Comparison of ENCODE assay signal across 7 cellular contexts in the genomic region with DNA sequence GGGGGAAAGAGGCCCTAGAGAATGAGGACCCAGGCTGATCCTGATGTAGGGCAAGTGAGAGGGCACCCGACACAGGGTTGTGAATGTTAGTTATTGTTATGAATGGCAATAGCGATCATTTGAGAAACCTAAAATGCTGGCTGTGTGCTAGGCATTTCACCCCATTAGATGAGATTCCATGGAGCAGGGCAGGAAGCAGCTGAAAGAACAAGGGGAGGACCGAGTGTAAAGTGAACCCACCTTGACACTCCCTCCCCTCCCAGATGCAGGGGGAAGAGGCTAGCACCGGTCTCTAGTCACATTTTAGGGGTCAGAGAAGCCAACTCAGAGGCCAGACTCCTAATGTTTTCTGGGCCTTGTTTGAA. TPM values are rescaled to one million over a fixed set of nuclear protein-coding genes. Genes with fewer than 3 reads are reported as not detected.
A peak's percentile ranks its signal among the peaks of the same experiment; 100 is the strongest.
DNase-seq lines count a peak whose midpoint lies in the region; ATAC-seq and TF ChIP-seq lines count a peak whose summit lies in the region.
"Had no signal": no experiment of that assay in that cellular context is flagged by ENCODE, and none has a peak within 500 bp of the region (broad histone marks: within the 10 kb centered on the region; RNA-seq: fewer than 3 reads in every experiment).

No MANE protein-coding gene starts in this region.

- no peak for ATAC-seq in HCT116
- no peak for ATAC-seq in GM19035 (IDR thresholded peaks at IDR 0.05; ENCODE audit: unreplicated experiment)

- H3K36me3 ChIP-seq in HCT116 (ENCODE audit: control insufficient read depth in 1 of 2, insufficient read depth in 2 of 2, low read length in 2 of 2): no peaks in the 10 kb centered on the region
- no peaks in the 10 kb centered on the region for H3K36me3 ChIP-seq in neural progenitor cell

- H3K4me1 Mint-ChIP-seq in neural progenitor cell: peaks cover 20% of the 10 kb centered on the region

- TF ChIP-seq RAD21 in HCT116 (IDR thresholded peaks at IDR 0.05; ENCODE audit: low read depth): no peak

- no peaks in the 10 kb centered on the region for H3K9me3 Mint-ChIP-seq in neural progenitor cell

- H2AFZ ChIP-seq in HCT116 (ENCODE audit: low read depth, low read length, poor library complexity, severe bottlenecking) (peak overlapping the region; percentile 31), neural progenitor cell (replicated peaks) (peak overlapping the region; percentile 94)

- no peak for TF ChIP-seq CTCF in HCT116 (IDR thresholded peaks at IDR 0.05 in 2 of 3, conservative IDR thresholded peaks at IDR 0.05 in 1 of 3; ENCODE audit: borderline replicate concordance in 1 of 3, insufficient read depth in 1 of 3, low read depth in 2 of 3, low read length in 2 of 3)
- TF ChIP-seq CTCF in astrocyte of the cerebellum (IDR thresholded peaks at IDR 0.05; ENCODE audit: low read depth, low read length, missing control alignments): no peak
- TF ChIP-seq CTCF in neural progenitor cell (IDR thresholded peaks at IDR 0.05): no peak

- no TSS peak for BruUV-seq in HCT116 (replicated peaks; lab: Mats Ljungman, UMichigan)

- H3K4me3 ChIP-seq in HCT116 (replicated peaks in 1 of 2; ENCODE audit: low read depth in 1 of 2, low read length in 2 of 2) (peak overlapping the region in 1 of 2 experiments; percentile 80; a peak in 2 of 4 replicates), astrocyte of the cerebellum (ENCODE audit: low read depth, low read length) (peak overlapping the region; percentile 66), neural progenitor cell (peak overlapping the region; percentile 75)

- H4K20me1 ChIP-seq in HCT116 (ENCODE audit: insufficient read depth): no peaks in the 10 kb centered on the region
- H4K20me1 ChIP-seq in neural progenitor cell (ENCODE audit: low read depth): no peaks in the 10 kb centered on the region

- POLR2A ChIA-PET in HCT116 (lab: Charles Lee): interaction anchor here (1.6 kb wide), 1 partner anchor 31 kb away, joined by 4 read pairs; no protein-coding TSS in a partner anchor

- H3K4me2 ChIP-seq in HCT116 (ENCODE audit: low read length) (peak overlapping the region; percentile 97), neural progenitor cell (peak overlapping the region; percentile 97)

- H3K9me3 ChIP-seq in HCT116 (ENCODE audit: control insufficient read depth in 1 of 2, insufficient read depth in 1 of 2, low read depth in 1 of 2, low read length in 2 of 2) (no peaks in the 10 kb centered on the region), neural progenitor cell (ENCODE audit: low read depth) (no peaks in the 10 kb centered on the region)

- peaks cover 44 to 74% of the 10 kb centered on the region in 2 experiments for H3K4me1 ChIP-seq in HCT116 (ENCODE audit: control insufficient read depth in 1 of 2, insufficient read depth in 2 of 2, low read length in 2 of 2)
- H3K4me1 ChIP-seq in neural progenitor cell: peaks cover 10% of the 10 kb centered on the region

- no peaks in the 10 kb centered on the region for H3K9me2 ChIP-seq in HCT116 (ENCODE audit: insufficient read depth)

- intact Hi-C loops in HCT116 (cut with micrococcal nuclease): no loop called here

- H3F3A ChIP-seq in neural progenitor cell (ENCODE audit: low read depth): peaks cover 21% of the 10 kb centered on the region

- H3K4me3 Mint-ChIP-seq in neural progenitor cell: peak overlapping the region; percentile 85

- DNase-seq in HCT116 (ENCODE audit: low read depth, low spot score): no peak
- DNase-seq in astrocyte of the cerebellum (ENCODE audit: low read depth): no peak
- no peak for DNase-seq in neural progenitor cell (ENCODE audit: low spot score)
- no peak for DNase-seq in DMS79 treated with DMSO at 0.1 percent for 48 hours (lab: John Stamatoyannopoulos, UW)
- DNase-seq in globus pallidus (ENCODE audit: low spot score): no peak
- DNase-seq: GOT3 had no signal

- H3K27ac ChIP-seq in HCT116 (ENCODE audit: low read depth, low read length) (no peak overlapping the region), neural progenitor cell (no peak overlapping the region)

- no peak for TF ChIP-seq POLR2A in HCT116 (IDR thresholded peaks at IDR 0.05; ENCODE audit: borderline replicate concordance, extremely low read depth, insufficient read depth, insufficient read length)

- peaks cover 3% of the 10 kb centered on the region for H3K36me3 Mint-ChIP-seq in neural progenitor cell

- CTCF ChIA-PET in HCT116 (lab: Charles Lee): interaction anchor here (1.1 to 1.6 kb wide), 4 partner anchors 17 to 470 kb away, joined by 3 to 4 read pairs (median 3); no protein-coding TSS in a partner anchor

- no peaks in the 10 kb centered on the region for H3K79me2 ChIP-seq in HCT116 (ENCODE audit: insufficient read depth, low read length)
- H3K79me2 ChIP-seq in neural progenitor cell (ENCODE audit: low read depth): no peaks in the 10 kb centered on the region

- H3K9ac ChIP-seq in HCT116 (ENCODE audit: low read length) (peak overlapping the region; percentile 72), neural progenitor cell (no peak overlapping the region)

- H3K27me3 ChIP-seq in HCT116 (ENCODE audit: insufficient read depth, low read length): no peaks in the 10 kb centered on the region
- peaks cover 61% of the 10 kb centered on the region for H3K27me3 ChIP-seq in neural progenitor cell

- RAD21 ChIA-PET in HCT116 (lab: Charles Lee; ENCODE audit: low non-redundant PET in 1 of 2, low total read pairs in 2 of 2, uncharacterized antibody in 2 of 2, unreplicated experiment in 2 of 2): interaction anchor here (0.8 kb wide), 2 partner anchors 16 kb away, joined by 3 read pairs; no protein-coding TSS in a partner anchor

- in situ Hi-C loops in astrocyte of the cerebellum (cut with HindIII; ENCODE audit: low sequenced_read_pairs): no loop called here

- H3K27ac Mint-ChIP-seq in neural progenitor cell: no peak overlapping the region

- peaks cover 19% of the 10 kb centered on the region for H3K27me3 Mint-ChIP-seq in neural progenitor cell (ENCODE audit: insufficient read depth, low read depth)

TF ChIP-seq in HCT116, 20 proteins besides CTCF, POLR2A, EP300 and RAD21:
- TF ChIP-seq, protein P1, sequence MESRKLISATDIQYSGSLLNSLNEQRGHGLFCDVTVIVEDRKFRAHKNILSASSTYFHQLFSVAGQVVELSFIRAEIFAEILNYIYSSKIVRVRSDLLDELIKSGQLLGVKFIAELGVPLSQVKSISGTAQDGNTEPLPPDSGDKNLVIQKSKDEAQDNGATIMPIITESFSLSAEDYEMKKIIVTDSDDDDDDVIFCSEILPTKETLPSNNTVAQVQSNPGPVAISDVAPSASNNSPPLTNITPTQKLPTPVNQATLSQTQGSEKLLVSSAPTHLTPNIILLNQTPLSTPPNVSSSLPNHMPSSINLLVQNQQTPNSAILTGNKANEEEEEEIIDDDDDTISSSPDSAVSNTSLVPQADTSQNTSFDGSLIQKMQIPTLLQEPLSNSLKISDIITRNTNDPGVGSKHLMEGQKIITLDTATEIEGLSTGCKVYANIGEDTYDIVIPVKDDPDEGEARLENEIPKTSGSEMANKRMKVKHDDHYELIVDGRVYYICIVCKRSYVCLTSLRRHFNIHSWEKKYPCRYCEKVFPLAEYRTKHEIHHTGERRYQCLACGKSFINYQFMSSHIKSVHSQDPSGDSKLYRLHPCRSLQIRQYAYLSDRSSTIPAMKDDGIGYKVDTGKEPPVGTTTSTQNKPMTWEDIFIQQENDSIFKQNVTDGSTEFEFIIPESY (IDR thresholded peaks at IDR 0.05; ENCODE audit: extremely low read depth, insufficient replicate concordance, low read length): no peak
- TF ChIP-seq JUND (IDR thresholded peaks at IDR 0.05) (no peak), ZFX (IDR thresholded peaks at IDR 0.05) (no peak), FOSL1 (IDR thresholded peaks at IDR 0.05; ENCODE audit: low read depth) (no peak)
- TF ChIP-seq, protein P2, sequence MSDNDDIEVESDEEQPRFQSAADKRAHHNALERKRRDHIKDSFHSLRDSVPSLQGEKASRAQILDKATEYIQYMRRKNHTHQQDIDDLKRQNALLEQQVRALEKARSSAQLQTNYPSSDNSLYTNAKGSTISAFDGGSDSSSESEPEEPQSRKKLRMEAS (IDR thresholded peaks at IDR 0.05): no peak

RNA-seq across cellular contexts. Expression of a gene that starts 0.6 kb away (rescaled TPM):
- 8.7 TPM for total RNA-seq in HCT116 (2021; ENCODE audit: unreplicated experiment)
- polyA plus RNA-seq in HCT116 (2012): 9.3 and 11.9 TPM in 2 replicates
- total RNA-seq in neural progenitor cell (ENCODE audit: low replicate concordance): 3.9 and 6.2 TPM in 2 replicates

RNA-seq across cellular contexts. Expression of a gene that starts 30.3 kb away (rescaled TPM):
- total RNA-seq in HCT116 (2021; ENCODE audit: unreplicated experiment) (27.4 TPM), neural progenitor cell (ENCODE audit: low replicate concordance) (2.8 and 24.0 TPM in 2 replicates)
- 11.6 and 11.9 TPM in 2 replicates for polyA plus RNA-seq in HCT116 (2012)

RNA-seq across cellular contexts. Expression of a gene that starts 33.8 kb away (rescaled TPM):
- total RNA-seq in HCT116 (2021; ENCODE audit: unreplicated experiment): 76.5 TPM
- polyA plus RNA-seq in HCT116 (2012): 55.6 and 64.3 TPM in 2 replicates
- total RNA-seq in neural progenitor cell (ENCODE audit: low replicate concordance): 17.6 and 51.0 TPM in 2 replicates

RNA-seq across cellular contexts. Expression of a gene that starts 54.8 kb away (rescaled TPM):
- total RNA-seq in HCT116 (2021; ENCODE audit: unreplicated experiment): 33.3 TPM
- polyA plus RNA-seq in HCT116 (2012): 41.7 and 44.9 TPM in 2 replicates
- 9.2 and 47.0 TPM in 2 replicates for total RNA-seq in neural progenitor cell (ENCODE audit: low replicate concordance)

RNA-seq across cellular contexts. Expression of a gene that starts 56.4 kb away (rescaled TPM):
- total RNA-seq in HCT116 (2021; ENCODE audit: unreplicated experiment): 8.2 TPM
- polyA plus RNA-seq in HCT116 (2012): 4.9 and 5.1 TPM in 2 replicates
- 2.5 and 5.0 TPM in 2 replicates for total RNA-seq in neural progenitor cell (ENCODE audit: low replicate concordance)
